Comparison of ENCODE assay signal across 1 cellular context in the genomic region with DNA sequence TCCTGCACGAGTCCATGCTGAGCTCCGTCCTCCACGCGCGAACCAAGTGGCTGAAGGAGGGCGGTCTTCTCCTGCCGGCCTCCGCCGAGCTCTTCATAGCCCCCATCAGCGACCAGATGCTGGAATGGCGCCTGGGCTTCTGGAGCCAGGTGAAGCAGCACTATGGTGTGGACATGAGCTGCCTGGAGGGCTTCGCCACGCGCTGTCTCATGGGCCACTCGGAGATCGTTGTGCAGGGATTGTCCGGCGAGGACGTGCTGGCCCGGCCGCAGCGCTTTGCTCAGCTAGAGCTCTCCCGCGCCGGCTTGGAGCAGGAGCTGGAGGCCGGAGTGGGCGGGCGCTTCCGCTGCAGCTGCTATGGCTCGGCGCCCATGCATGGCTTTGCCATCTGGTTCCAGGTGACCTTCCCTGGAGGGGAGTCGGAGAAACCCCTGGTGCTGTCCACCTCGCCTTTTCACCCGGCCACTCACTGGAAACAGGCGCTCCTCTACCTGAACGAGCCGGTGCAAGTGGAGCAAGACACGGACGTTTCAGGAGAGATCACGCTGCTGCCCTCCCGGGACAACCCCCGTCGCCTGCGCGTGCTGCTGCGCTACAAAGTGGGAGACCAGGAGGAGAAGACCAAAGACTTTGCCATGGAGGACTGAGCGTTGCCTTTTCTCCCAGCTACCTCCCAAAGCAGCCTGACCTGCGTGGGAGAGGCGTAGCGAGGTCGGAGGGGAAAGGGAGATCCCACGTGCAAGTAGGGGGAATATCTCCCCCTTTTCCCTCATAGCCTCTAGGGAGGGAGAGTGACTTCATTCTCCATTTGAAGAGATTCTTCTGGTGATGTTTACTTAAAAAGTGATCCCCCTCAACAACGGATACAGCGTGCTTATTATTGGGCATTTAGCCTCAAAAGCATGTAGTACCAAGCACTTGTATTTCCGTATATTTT.
TF ChIP-seq lines count a peak whose summit lies in the region.

No MANE protein-coding gene starts in this region.

TF ChIP-seq in GM12878, 131 proteins besides CTCF, POLR2A, EP300 and RAD21 (continued from another document and continues in another):
- TF ChIP-seq ZSCAN29 (IDR thresholded peaks at IDR 0.05) (no peak), BMI1 (IDR thresholded peaks at IDR 0.05; ENCODE audit: borderline replicate concordance) (no peak), SIN3A (IDR thresholded peaks at IDR 0.05; ENCODE audit: low read depth, low read length) (no peak), GATAD2B (conservative IDR thresholded peaks at IDR 0.05; ENCODE audit: low read depth) (no peak; the same call in 1 of the 2 replicates), NFXL1 (IDR thresholded peaks at IDR 0.05; ENCODE audit: borderline replicate concordance) (no peak), GABPA (IDR thresholded peaks at IDR 0.05; ENCODE audit: low read depth) (no peak), LARP7 (IDR thresholded peaks at IDR 0.05) (no peak), ESRRA (IDR thresholded peaks at IDR 0.05; ENCODE audit: low read length) (no peak), SUPT20H (IDR thresholded peaks at IDR 0.05; ENCODE audit: borderline replicate concordance, control insufficient read depth, low read depth, low read length) (no peak), HDGF (IDR thresholded peaks at IDR 0.05) (no peak), CREB1 (IDR thresholded peaks at IDR 0.05; ENCODE audit: low read depth) (no peak), ELK1 (IDR thresholded peaks at IDR 0.05; ENCODE audit: low read depth, low read length) (peak; percentile 12; the same call in 1 of the 2 replicates), NFIC (IDR thresholded peaks at IDR 0.05; ENCODE audit: low read depth, low read length) (no peak), SREBF1 (IDR thresholded peaks at IDR 0.05; ENCODE audit: low read length) (no peak), SRF (IDR thresholded peaks at IDR 0.05; ENCODE audit: low read depth in 2 of 2, low read length in 2 of 2) (no peak), ZNF622 (IDR thresholded peaks at IDR 0.05) (no peak), E2F4 (IDR thresholded peaks at IDR 0.05; ENCODE audit: low read depth, low read length) (no peak), CEBPZ (IDR thresholded peaks at IDR 0.05; ENCODE audit: low read depth, low read length) (no peak), KAT2A (conservative IDR thresholded peaks at IDR 0.05; ENCODE audit: control insufficient read depth, low read depth, low read length) (no peak), NR2C2 (IDR thresholded peaks at IDR 0.05; ENCODE audit: borderline replicate concordance, control insufficient read depth, insufficient read length, low read depth) (no peak), BHLHE40 (IDR thresholded peaks at IDR 0.05; ENCODE audit: borderline replicate concordance in 1 of 2, low read depth in 2 of 2, low read length in 1 of 2) (peak in 1 of 2 experiments; percentile 64; a peak in 1 of 4 replicates), FOXM1 (IDR thresholded peaks at IDR 0.05; ENCODE audit: low read depth, low read length) (no peak), EZH2 (IDR thresholded peaks at IDR 0.05; ENCODE audit: borderline replicate concordance, control insufficient read depth, low read depth, low read length) (no peak), ATF2 (IDR thresholded peaks at IDR 0.05; ENCODE audit: low read length) (no peak), NFYA (IDR thresholded peaks at IDR 0.05; ENCODE audit: borderline replicate concordance, low read depth, low read length) (no peak), TCF12 (IDR thresholded peaks at IDR 0.05; ENCODE audit: low read depth, low read length) (peak; percentile 86), POLR2AphosphoS5 (IDR thresholded peaks at IDR 0.05; ENCODE audit: low read length) (no peak), IRF4 (IDR thresholded peaks at IDR 0.05; ENCODE audit: low read depth, low read length) (no peak), NBN (IDR thresholded peaks at IDR 0.05) (no peak), RELA (IDR thresholded peaks at IDR 0.05; ENCODE audit: borderline replicate concordance, partially characterized antibody) (no peak), RCOR1 (conservative IDR thresholded peaks at IDR 0.05; ENCODE audit: low read depth, low read length) (no peak), TCF3 (IDR thresholded peaks at IDR 0.05; ENCODE audit: borderline replicate concordance, insufficient read depth, low read depth, low read length) (peak; percentile 81; the same call in 1 of the 2 replicates), FOS (IDR thresholded peaks at IDR 0.05; ENCODE audit: borderline replicate concordance, extremely low read depth, insufficient read length) (no peak), CBX5 (IDR thresholded peaks at IDR 0.05; ENCODE audit: low read depth) (0 out of 2 replicates have a peak, but pooled peaks have one; percentile 63), ZNF24 (IDR thresholded peaks at IDR 0.05) (no peak), MEF2A (IDR thresholded peaks at IDR 0.05; ENCODE audit: insufficient read depth, low read depth, low read length) (no peak), PAX5 (IDR thresholded peaks at IDR 0.05; ENCODE audit: borderline replicate concordance, low read depth, low read length) (0 out of 2 replicates have a peak, but pooled peaks have one; percentile 19)
- TF ChIP-seq, protein P1, sequence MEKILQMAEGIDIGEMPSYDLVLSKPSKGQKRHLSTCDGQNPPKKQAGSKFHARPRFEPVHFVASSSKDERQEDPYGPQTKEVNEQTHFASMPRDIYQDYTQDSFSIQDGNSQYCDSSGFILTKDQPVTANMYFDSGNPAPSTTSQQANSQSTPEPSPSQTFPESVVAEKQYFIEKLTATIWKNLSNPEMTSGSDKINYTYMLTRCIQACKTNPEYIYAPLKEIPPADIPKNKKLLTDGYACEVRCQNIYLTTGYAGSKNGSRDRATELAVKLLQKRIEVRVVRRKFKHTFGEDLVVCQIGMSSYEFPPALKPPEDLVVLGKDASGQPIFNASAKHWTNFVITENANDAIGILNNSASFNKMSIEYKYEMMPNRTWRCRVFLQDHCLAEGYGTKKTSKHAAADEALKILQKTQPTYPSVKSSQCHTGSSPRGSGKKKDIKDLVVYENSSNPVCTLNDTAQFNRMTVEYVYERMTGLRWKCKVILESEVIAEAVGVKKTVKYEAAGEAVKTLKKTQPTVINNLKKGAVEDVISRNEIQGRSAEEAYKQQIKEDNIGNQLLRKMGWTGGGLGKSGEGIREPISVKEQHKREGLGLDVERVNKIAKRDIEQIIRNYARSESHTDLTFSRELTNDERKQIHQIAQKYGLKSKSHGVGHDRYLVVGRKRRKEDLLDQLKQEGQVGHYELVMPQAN (conservative IDR thresholded peaks at IDR 0.05), result 0 out of 2 replicates have a peak, but pooled peaks have one; percentile 29
- TF ChIP-seq, protein P2, sequence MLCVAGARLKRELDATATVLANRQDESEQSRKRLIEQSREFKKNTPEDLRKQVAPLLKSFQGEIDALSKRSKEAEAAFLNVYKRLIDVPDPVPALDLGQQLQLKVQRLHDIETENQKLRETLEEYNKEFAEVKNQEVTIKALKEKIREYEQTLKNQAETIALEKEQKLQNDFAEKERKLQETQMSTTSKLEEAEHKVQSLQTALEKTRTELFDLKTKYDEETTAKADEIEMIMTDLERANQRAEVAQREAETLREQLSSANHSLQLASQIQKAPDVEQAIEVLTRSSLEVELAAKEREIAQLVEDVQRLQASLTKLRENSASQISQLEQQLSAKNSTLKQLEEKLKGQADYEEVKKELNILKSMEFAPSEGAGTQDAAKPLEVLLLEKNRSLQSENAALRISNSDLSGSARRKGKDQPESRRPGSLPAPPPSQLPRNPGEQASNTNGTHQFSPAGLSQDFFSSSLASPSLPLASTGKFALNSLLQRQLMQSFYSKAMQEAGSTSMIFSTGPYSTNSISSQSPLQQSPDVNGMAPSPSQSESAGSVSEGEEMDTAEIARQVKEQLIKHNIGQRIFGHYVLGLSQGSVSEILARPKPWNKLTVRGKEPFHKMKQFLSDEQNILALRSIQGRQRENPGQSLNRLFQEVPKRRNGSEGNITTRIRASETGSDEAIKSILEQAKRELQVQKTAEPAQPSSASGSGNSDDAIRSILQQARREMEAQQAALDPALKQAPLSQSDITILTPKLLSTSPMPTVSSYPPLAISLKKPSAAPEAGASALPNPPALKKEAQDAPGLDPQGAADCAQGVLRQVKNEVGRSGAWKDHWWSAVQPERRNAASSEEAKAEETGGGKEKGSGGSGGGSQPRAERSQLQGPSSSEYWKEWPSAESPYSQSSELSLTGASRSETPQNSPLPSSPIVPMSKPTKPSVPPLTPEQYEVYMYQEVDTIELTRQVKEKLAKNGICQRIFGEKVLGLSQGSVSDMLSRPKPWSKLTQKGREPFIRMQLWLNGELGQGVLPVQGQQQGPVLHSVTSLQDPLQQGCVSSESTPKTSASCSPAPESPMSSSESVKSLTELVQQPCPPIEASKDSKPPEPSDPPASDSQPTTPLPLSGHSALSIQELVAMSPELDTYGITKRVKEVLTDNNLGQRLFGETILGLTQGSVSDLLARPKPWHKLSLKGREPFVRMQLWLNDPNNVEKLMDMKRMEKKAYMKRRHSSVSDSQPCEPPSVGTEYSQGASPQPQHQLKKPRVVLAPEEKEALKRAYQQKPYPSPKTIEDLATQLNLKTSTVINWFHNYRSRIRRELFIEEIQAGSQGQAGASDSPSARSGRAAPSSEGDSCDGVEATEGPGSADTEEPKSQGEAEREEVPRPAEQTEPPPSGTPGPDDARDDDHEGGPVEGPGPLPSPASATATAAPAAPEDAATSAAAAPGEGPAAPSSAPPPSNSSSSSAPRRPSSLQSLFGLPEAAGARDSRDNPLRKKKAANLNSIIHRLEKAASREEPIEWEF (IDR thresholded peaks at IDR 0.05; ENCODE audit: insufficient replicate concordance, low read depth, low read length), result no peak
- TF ChIP-seq, protein P3, sequence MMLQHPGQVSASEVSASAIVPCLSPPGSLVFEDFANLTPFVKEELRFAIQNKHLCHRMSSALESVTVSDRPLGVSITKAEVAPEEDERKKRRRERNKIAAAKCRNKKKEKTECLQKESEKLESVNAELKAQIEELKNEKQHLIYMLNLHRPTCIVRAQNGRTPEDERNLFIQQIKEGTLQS (IDR thresholded peaks at IDR 0.05; ENCODE audit: borderline replicate concordance, extremely low read depth, low read depth, low read length), result no peak
- TF ChIP-seq, protein P4, sequence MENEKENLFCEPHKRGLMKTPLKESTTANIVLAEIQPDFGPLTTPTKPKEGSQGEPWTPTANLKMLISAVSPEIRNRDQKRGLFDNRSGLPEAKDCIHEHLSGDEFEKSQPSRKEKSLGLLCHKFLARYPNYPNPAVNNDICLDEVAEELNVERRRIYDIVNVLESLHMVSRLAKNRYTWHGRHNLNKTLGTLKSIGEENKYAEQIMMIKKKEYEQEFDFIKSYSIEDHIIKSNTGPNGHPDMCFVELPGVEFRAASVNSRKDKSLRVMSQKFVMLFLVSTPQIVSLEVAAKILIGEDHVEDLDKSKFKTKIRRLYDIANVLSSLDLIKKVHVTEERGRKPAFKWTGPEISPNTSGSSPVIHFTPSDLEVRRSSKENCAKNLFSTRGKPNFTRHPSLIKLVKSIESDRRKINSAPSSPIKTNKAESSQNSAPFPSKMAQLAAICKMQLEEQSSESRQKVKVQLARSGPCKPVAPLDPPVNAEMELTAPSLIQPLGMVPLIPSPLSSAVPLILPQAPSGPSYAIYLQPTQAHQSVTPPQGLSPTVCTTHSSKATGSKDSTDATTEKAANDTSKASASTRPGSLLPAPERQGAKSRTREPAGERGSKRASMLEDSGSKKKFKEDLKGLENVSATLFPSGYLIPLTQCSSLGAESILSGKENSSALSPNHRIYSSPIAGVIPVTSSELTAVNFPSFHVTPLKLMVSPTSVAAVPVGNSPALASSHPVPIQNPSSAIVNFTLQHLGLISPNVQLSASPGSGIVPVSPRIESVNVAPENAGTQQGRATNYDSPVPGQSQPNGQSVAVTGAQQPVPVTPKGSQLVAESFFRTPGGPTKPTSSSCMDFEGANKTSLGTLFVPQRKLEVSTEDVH (IDR thresholded peaks at IDR 0.05; ENCODE audit: low read depth, partially characterized antibody), result no peak
